ENCODE assay signal across 29 cellular contexts in genomic region chr18:63997041-63997440, GRCh38. TPM values are rescaled to one million over a fixed set of nuclear protein-coding genes. Genes with fewer than 3 reads are reported as not detected.
"Had no signal": no experiment of that assay in that cellular context is flagged by ENCODE, and none has a peak within 500 bp of the region (broad histone marks: within the 10 kb centered on the region; RNA-seq: fewer than 3 reads in every experiment).

No MANE protein-coding gene starts in this region.

- DNase-seq: activated CD4-positive, alpha-beta T cell treated with anti-CD3 and anti-CD28 coated beads, Interleukin-2, amount 10 ng/mL, durations not matched to agents 7 days and 5 days; activated CD4-positive, CD25-positive, alpha-beta regulatory T cell treated with anti-CD3 and anti-CD28 coated beads, Interleukin-2, amount 50 U/mL, for 72 hours; activated CD8-positive, alpha-beta memory T cell treated with anti-CD3 and anti-CD28 coated beads, Interleukin-2, amount 10 ng/mL, durations not matched to agents 7 days and 5 days; activated CD8-positive, alpha-beta T cell treated with anti-CD3 and anti-CD28 coated beads for 36 hours; activated gamma-delta T cell treated with Interleukin-2 at 50 U/mL for 16 hours; central memory CD4-positive, alpha-beta T cell; dermis blood vessel endothelial cell; effector memory CD4-positive, alpha-beta T cell; gastrocnemius medialis; left lung; natural killer cell; retina; sigmoid colon; spleen; stimulated activated CD4-positive, alpha-beta T cell treated with anti-CD3 and anti-CD28 coated beads, Interleukin-4, amount 100 ng/mL, for 24 hours; stimulated activated naive CD4-positive, alpha-beta T cell treated with Interleukin-2 at 50 U/mL for 16 hours; T-cell; upper lobe of left lung; WERI-Rb-1 had no signal

- H3K27ac Mint-ChIP-seq: activated CD4-positive, alpha-beta T cell treated with anti-CD3 and anti-CD28 coated beads, Interleukin-2, amount 10 ng/mL, durations not matched to agents 7 days and 5 days; activated CD8-positive, alpha-beta memory T cell treated with anti-CD3 and anti-CD28 coated beads, Interleukin-2, amount 10 ng/mL, durations not matched to agents 7 days and 5 days; activated CD8-positive, alpha-beta T cell treated with anti-CD3 and anti-CD28 coated beads for 36 hours; activated naive CD4-positive, alpha-beta T cell treated with anti-CD3 and anti-CD28 coated beads, Interleukin-2, amount 50 U/mL, for 24 hours; mesothelial cell of epicardium; natural killer cell; progenitor cell of endocrine pancreas; T-cell had no signal

- H3K36me3 ChIP-seq: ascending aorta, brain microvascular endothelial cell, esophagus muscularis mucosa, gastrocnemius medialis, left lung, sigmoid colon, upper lobe of left lung, WERI-Rb-1 had no signal

- H3K4me1 Mint-ChIP-seq: activated CD4-positive, alpha-beta T cell treated with anti-CD3 and anti-CD28 coated beads, Interleukin-2, amount 10 ng/mL, durations not matched to agents 7 days and 5 days; mesothelial cell of epicardium; natural killer cell had no signal

- ATAC-seq: activated CD8-positive, alpha-beta memory T cell treated with anti-CD3 and anti-CD28 coated beads, Interleukin-2, amount 10 ng/mL, durations not matched to agents 7 days and 5 days; activated CD8-positive, alpha-beta T cell treated with anti-CD3 and anti-CD28 coated beads for 36 hours; gastrocnemius medialis; left lung; natural killer cell; T-cell had no signal

- H3K4me3 ChIP-seq: ascending aorta, esophagus muscularis mucosa, gastrocnemius medialis, left lung, lung, sigmoid colon, spleen, upper lobe of left lung had no signal

- H3K4me3 Mint-ChIP-seq: activated CD4-positive, alpha-beta T cell treated with anti-CD3 and anti-CD28 coated beads, Interleukin-2, amount 10 ng/mL, durations not matched to agents 7 days and 5 days; activated CD8-positive, alpha-beta memory T cell treated with anti-CD3 and anti-CD28 coated beads, Interleukin-2, amount 10 ng/mL, durations not matched to agents 7 days and 5 days; activated CD8-positive, alpha-beta T cell treated with anti-CD3 and anti-CD28 coated beads for 36 hours; activated naive CD4-positive, alpha-beta T cell treated with anti-CD3 and anti-CD28 coated beads, Interleukin-2, amount 50 U/mL, for 24 hours; mesothelial cell of epicardium; natural killer cell; T-cell had no signal

- H3K27me3 ChIP-seq: ascending aorta, brain microvascular endothelial cell, gastrocnemius medialis, upper lobe of left lung had no signal

- FAIRE-seq: islet of Langerhans, TTC549 had no signal

RNA-seq across cellular contexts. Expression of gene HMSD, which starts 47.9 kb away (rescaled TPM):
- total RNA-seq: ascending aorta, dermis blood vessel endothelial cell, esophagus muscularis mucosa, gastrocnemius medialis, natural killer cell, osteocyte, sigmoid colon had no signal
